1 cellular context compared by ENCODE assay signal in the genomic region with DNA sequence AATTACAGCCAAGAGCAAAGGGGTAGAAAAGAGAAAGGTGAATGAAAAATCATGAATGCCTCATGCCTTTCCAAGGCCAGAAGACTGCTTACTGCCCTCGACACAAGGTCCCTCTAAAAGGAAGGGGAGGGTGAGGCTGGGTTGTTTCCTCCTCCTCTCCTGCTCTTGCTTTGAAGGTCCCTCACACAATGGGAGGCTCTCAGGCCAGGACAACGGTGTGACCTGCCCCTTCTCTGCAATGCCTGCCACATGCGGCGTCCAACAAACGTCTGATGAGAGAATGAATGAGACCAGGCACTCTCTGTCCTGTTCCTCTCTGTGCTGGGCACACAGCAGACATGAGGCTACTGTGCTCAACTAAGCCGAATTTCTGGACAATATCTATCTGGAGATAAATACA.
TF ChIP-seq lines count a peak whose summit lies in the region.

No MANE protein-coding gene starts in this region.

TF ChIP-seq in HepG2, 621 proteins besides CTCF, POLR2A, EP300 and RAD21 (continued from another document):
- TF ChIP-seq, protein P1, sequence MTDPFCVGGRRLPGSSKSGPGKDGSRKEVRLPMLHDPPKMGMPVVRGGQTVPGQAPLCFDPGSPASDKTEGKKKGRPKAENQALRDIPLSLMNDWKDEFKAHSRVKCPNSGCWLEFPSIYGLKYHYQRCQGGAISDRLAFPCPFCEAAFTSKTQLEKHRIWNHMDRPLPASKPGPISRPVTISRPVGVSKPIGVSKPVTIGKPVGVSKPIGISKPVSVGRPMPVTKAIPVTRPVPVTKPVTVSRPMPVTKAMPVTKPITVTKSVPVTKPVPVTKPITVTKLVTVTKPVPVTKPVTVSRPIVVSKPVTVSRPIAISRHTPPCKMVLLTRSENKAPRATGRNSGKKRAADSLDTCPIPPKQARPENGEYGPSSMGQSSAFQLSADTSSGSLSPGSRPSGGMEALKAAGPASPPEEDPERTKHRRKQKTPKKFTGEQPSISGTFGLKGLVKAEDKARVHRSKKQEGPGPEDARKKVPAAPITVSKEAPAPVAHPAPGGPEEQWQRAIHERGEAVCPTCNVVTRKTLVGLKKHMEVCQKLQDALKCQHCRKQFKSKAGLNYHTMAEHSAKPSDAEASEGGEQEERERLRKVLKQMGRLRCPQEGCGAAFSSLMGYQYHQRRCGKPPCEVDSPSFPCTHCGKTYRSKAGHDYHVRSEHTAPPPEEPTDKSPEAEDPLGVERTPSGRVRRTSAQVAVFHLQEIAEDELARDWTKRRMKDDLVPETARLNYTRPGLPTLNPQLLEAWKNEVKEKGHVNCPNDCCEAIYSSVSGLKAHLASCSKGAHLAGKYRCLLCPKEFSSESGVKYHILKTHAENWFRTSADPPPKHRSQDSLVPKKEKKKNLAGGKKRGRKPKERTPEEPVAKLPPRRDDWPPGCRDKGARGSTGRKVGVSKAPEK (CRISPR knock-in tag; IDR thresholded peaks at IDR 0.05; ENCODE audit: borderline replicate concordance) = no peak
- TF ChIP-seq, protein P2, sequence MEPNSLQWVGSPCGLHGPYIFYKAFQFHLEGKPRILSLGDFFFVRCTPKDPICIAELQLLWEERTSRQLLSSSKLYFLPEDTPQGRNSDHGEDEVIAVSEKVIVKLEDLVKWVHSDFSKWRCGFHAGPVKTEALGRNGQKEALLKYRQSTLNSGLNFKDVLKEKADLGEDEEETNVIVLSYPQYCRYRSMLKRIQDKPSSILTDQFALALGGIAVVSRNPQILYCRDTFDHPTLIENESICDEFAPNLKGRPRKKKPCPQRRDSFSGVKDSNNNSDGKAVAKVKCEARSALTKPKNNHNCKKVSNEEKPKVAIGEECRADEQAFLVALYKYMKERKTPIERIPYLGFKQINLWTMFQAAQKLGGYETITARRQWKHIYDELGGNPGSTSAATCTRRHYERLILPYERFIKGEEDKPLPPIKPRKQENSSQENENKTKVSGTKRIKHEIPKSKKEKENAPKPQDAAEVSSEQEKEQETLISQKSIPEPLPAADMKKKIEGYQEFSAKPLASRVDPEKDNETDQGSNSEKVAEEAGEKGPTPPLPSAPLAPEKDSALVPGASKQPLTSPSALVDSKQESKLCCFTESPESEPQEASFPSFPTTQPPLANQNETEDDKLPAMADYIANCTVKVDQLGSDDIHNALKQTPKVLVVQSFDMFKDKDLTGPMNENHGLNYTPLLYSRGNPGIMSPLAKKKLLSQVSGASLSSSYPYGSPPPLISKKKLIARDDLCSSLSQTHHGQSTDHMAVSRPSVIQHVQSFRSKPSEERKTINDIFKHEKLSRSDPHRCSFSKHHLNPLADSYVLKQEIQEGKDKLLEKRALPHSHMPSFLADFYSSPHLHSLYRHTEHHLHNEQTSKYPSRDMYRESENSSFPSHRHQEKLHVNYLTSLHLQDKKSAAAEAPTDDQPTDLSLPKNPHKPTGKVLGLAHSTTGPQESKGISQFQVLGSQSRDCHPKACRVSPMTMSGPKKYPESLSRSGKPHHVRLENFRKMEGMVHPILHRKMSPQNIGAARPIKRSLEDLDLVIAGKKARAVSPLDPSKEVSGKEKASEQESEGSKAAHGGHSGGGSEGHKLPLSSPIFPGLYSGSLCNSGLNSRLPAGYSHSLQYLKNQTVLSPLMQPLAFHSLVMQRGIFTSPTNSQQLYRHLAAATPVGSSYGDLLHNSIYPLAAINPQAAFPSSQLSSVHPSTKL (CRISPR knock-in tag; IDR thresholded peaks at IDR 0.05) = peak; percentile 61
- TF ChIP-seq SP4 (CRISPR knock-in tag; IDR thresholded peaks at IDR 0.05) (no peak), HDAC2 (CRISPR knock-in tag; IDR thresholded peaks at IDR 0.05) (peak; percentile 61), ELF3 (CRISPR knock-in tag; IDR thresholded peaks at IDR 0.05) (peak; percentile 47; the same call in 1 of the 2 replicates), ZNF292 (CRISPR knock-in tag; IDR thresholded peaks at IDR 0.05; ENCODE audit: borderline replicate concordance, low read depth) (peak; percentile 64; the same call in 1 of the 2 replicates), ZNF30 (CRISPR knock-in tag; IDR thresholded peaks at IDR 0.05) (no peak), BORCS8-MEF2B (CRISPR knock-in tag; IDR thresholded peaks at IDR 0.05) (no peak), U2AF2 (IDR thresholded peaks at IDR 0.05; ENCODE audit: low read depth, low read length) (no peak), ZNF431 (CRISPR knock-in tag; IDR thresholded peaks at IDR 0.05; ENCODE audit: borderline replicate concordance, low read depth) (0 out of 2 replicates have a peak, but pooled peaks have one; percentile 45), RCOR2 (CRISPR knock-in tag; IDR thresholded peaks at IDR 0.05) (0 out of 2 replicates have a peak, but pooled peaks have one; percentile 21), ZFY (CRISPR knock-in tag; IDR thresholded peaks at IDR 0.05) (0 out of 2 replicates have a peak, but pooled peaks have one; percentile 11), FOXC1 (CRISPR knock-in tag; IDR thresholded peaks at IDR 0.05; ENCODE audit: borderline replicate concordance) (no peak), MXI1 (IDR thresholded peaks at IDR 0.05; ENCODE audit: borderline replicate concordance, low read depth, low read length) (peak; percentile 21; the same call in 1 of the 3 replicates), SIX1 (CRISPR knock-in tag; IDR thresholded peaks at IDR 0.05; ENCODE audit: borderline replicate concordance) (no peak), RXRA (CRISPR knock-in tag; IDR thresholded peaks at IDR 0.05) (peak; percentile 26; the same call in 1 of the 2 replicates), MED1 (CRISPR knock-in tag; IDR thresholded peaks at IDR 0.05) (0 out of 2 replicates have a peak, but pooled peaks have one; percentile 39), RFX1 (IDR thresholded peaks at IDR 0.05) (no peak), GATAD2A (CRISPR knock-in tag; IDR thresholded peaks at IDR 0.05) (peak; percentile 57; the same call in 1 of the 2 replicates), GFI1 (CRISPR knock-in tag; IDR thresholded peaks at IDR 0.05; ENCODE audit: borderline replicate concordance) (no peak), ZNF556 (CRISPR knock-in tag; IDR thresholded peaks at IDR 0.05; ENCODE audit: borderline replicate concordance) (0 out of 2 replicates have a peak, but pooled peaks have one; percentile 16), ZNF331 (CRISPR knock-in tag; IDR thresholded peaks at IDR 0.05) (peak; percentile 55; the same call in 1 of the 2 replicates), PPARG (CRISPR knock-in tag; conservative IDR thresholded peaks at IDR 0.05) (no peak), FOXO1 (CRISPR knock-in tag; IDR thresholded peaks at IDR 0.05) (0 out of 2 replicates have a peak, but pooled peaks have one; percentile 39)
- TF ChIP-seq, protein P3, sequence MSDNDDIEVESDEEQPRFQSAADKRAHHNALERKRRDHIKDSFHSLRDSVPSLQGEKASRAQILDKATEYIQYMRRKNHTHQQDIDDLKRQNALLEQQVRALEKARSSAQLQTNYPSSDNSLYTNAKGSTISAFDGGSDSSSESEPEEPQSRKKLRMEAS (IDR thresholded peaks at IDR 0.05) = peak; percentile 61
- TF ChIP-seq, protein P4, sequence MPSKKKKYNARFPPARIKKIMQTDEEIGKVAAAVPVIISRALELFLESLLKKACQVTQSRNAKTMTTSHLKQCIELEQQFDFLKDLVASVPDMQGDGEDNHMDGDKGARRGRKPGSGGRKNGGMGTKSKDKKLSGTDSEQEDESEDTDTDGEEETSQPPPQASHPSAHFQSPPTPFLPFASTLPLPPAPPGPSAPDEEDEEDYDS (CRISPR knock-in tag; IDR thresholded peaks at IDR 0.05) = no peak
- TF ChIP-seq, protein P5, sequence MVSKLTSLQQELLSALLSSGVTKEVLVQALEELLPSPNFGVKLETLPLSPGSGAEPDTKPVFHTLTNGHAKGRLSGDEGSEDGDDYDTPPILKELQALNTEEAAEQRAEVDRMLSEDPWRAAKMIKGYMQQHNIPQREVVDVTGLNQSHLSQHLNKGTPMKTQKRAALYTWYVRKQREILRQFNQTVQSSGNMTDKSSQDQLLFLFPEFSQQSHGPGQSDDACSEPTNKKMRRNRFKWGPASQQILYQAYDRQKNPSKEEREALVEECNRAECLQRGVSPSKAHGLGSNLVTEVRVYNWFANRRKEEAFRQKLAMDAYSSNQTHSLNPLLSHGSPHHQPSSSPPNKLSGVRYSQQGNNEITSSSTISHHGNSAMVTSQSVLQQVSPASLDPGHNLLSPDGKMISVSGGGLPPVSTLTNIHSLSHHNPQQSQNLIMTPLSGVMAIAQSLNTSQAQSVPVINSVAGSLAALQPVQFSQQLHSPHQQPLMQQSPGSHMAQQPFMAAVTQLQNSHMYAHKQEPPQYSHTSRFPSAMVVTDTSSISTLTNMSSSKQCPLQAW (CRISPR knock-in tag; IDR thresholded peaks at IDR 0.05) = 0 out of 2 replicates have a peak, but pooled peaks have one; percentile 50
- TF ChIP-seq, protein P6, sequence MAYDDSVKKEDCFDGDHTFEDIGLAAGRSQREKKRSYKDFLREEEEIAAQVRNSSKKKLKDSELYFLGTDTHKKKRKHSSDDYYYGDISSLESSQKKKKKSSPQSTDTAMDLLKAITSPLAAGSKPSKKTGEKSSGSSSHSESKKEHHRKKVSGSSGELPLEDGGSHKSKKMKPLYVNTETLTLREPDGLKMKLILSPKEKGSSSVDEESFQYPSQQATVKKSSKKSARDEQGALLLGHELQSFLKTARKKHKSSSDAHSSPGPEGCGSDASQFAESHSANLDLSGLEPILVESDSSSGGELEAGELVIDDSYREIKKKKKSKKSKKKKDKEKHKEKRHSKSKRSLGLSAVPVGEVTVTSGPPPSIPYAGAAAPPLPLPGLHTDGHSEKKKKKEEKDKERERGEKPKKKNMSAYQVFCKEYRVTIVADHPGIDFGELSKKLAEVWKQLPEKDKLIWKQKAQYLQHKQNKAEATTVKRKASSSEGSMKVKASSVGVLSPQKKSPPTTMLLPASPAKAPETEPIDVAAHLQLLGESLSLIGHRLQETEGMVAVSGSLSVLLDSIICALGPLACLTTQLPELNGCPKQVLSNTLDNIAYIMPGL (CRISPR knock-in tag; IDR thresholded peaks at IDR 0.05; ENCODE audit: borderline replicate concordance in 1 of 2, low read depth in 1 of 2) = no peak
- TF ChIP-seq, protein P7, sequence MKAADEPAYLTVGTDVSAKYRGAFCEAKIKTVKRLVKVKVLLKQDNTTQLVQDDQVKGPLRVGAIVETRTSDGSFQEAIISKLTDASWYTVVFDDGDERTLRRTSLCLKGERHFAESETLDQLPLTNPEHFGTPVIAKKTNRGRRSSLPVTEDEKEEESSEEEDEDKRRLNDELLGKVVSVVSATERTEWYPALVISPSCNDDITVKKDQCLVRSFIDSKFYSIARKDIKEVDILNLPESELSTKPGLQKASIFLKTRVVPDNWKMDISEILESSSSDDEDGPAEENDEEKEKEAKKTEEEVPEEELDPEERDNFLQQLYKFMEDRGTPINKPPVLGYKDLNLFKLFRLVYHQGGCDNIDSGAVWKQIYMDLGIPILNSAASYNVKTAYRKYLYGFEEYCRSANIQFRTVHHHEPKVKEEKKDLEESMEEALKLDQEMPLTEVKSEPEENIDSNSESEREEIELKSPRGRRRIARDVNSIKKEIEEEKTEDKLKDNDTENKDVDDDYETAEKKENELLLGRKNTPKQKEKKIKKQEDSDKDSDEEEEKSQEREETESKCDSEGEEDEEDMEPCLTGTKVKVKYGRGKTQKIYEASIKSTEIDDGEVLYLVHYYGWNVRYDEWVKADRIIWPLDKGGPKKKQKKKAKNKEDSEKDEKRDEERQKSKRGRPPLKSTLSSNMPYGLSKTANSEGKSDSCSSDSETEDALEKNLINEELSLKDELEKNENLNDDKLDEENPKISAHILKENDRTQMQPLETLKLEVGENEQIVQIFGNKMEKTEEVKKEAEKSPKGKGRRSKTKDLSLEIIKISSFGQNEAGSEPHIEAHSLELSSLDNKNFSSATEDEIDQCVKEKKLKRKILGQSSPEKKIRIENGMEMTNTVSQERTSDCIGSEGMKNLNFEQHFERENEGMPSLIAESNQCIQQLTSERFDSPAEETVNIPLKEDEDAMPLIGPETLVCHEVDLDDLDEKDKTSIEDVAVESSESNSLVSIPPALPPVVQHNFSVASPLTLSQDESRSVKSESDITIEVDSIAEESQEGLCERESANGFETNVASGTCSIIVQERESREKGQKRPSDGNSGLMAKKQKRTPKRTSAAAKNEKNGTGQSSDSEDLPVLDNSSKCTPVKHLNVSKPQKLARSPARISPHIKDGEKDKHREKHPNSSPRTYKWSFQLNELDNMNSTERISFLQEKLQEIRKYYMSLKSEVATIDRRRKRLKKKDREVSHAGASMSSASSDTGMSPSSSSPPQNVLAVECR (CRISPR knock-in tag; IDR thresholded peaks at IDR 0.05; ENCODE audit: borderline replicate concordance) = 0 out of 2 replicates have a peak, but pooled peaks have one; percentile 15
